Comparison of ENCODE assay signal across 17 cellular contexts in the genomic region with DNA sequence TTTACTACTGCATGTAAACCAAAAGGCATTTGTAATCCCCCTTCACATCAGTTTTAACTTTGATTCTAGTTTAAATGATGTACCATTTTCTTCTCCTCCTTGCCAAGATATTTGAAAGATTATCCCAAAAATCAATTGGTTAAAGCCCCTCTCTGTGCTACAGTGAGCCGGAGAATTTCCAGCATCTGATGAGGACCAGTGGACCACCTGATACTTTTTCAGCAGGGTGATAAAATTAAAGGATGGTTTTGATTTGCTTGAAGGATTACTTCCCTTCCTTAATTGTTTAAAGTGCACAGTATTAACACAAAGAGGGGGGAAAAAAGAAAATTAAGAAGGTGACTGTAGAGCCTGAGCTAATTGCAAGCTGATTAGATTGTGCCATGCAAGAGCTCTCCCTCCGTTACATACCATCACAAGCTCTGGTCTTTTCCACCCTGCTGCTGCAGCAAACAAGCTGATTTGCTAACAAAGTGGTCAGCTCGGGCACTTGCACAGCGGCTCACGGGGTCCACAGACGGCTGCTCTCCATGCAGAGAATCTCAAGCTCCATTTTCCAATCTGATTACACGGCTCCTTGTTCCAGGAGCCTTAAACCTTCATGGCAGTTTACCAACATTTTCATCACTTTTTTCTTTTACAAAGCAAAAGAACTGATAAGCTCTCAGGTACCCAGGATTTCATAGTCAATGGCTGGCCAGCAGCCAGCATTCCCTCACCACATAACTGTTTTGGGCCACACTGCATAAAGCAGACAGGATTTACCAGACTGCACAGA. TPM values are rescaled to one million over a fixed set of nuclear protein-coding genes. Genes with fewer than 3 reads are reported as not detected.
DNase-seq lines count a peak whose midpoint lies in the region; TF ChIP-seq lines count a peak whose summit lies in the region.
"Had no signal": no experiment of that assay in that cellular context is flagged by ENCODE, and none has a peak within 500 bp of the region (broad histone marks: within the 10 kb centered on the region; RNA-seq: fewer than 3 reads in every experiment).

No MANE protein-coding gene starts in this region.

- peak overlapping the region; percentile 3 for H3K4me3 ChIP-seq in neuron (ENCODE audit: low read length)
- H3K4me3 ChIP-seq: ascending aorta, SJSA1 had no signal

- peaks cover 75% of the 10 kb centered on the region for H3K4me1 ChIP-seq in neuron (ENCODE audit: insufficient read depth, low read length)
- H3K4me1 ChIP-seq: SJSA1 had no signal

- no peaks in the 10 kb centered on the region for H3K36me3 Mint-ChIP-seq in Calu3 (ENCODE audit: insufficient read depth, unreplicated experiment)
- H3K36me3 Mint-ChIP-seq: immature natural killer cell; natural killer cell treated with Interleukin-12 subunit alpha and Interleukin-12 subunit beta and Interleukin-15 and Interleukin-18, amount 100 ng/mL, for 72 hours had no signal

- TF ChIP-seq CTCF in Calu3 (IDR thresholded peaks at IDR 0.05; ENCODE audit: unreplicated experiment), result no peak

- CTCF ChIA-PET in Calu3 (lab: Charles Lee), result no interaction called here

- H3K36me3 ChIP-seq in neuron (ENCODE audit: insufficient read depth, low read length), result no peaks in the 10 kb centered on the region
- H3K36me3 ChIP-seq: ascending aorta, SJSA1 had no signal

- H3K27ac Mint-ChIP-seq in Calu3 (ENCODE audit: unreplicated experiment), result no peak overlapping the region
- H3K27ac Mint-ChIP-seq: immature natural killer cell; natural killer cell treated with Interleukin-12 subunit alpha and Interleukin-12 subunit beta and Interleukin-15 and Interleukin-18, amount 100 ng/mL, for 72 hours had no signal

- H3K27me3 Mint-ChIP-seq in Calu3 (ENCODE audit: unreplicated experiment), result no peaks in the 10 kb centered on the region
- H3K27me3 Mint-ChIP-seq: natural killer cell treated with Interleukin-12 subunit alpha and Interleukin-12 subunit beta and Interleukin-15 and Interleukin-18, amount 100 ng/mL, for 72 hours had no signal

- no peaks in the 10 kb centered on the region for H3K27me3 ChIP-seq in neuron (ENCODE audit: insufficient read depth, low read length)
- H3K27me3 ChIP-seq: ascending aorta, SJSA1 had no signal

- peak; percentile 28 for DNase-seq in Calu3
- DNase-seq in NCI-H82 (lab: John Stamatoyannopoulos, UW), result peak; percentile 83
- peak; percentile 75 for DNase-seq in ecto neural progenitor cell (ENCODE audit: low spot score)
- no peak for DNase-seq in HPDE6-E6E7 (ENCODE audit: extremely low spot score)
- DNase-seq in DMS79 (lab: John Stamatoyannopoulos, UW), result no peak
- no peak for DNase-seq in stimulated activated CD4-positive, alpha-beta T cell treated with anti-CD3 and anti-CD28 coated beads, Interleukin-15, amount 100 ng/mL, for 24 hours
- no peak for DNase-seq in NCI-H2107 (lab: John Stamatoyannopoulos, UW)
- DNase-seq: activated gamma-delta T cell treated with Interleukin-2 at 50 U/mL for 16 hours, dermis blood vessel endothelial cell, immature natural killer cell, NCI-H1436, NCI-H446 had no signal

- no peaks in the 10 kb centered on the region for H3K9me3 ChIP-seq in neuron (ENCODE audit: low read length)
- H3K9me3 ChIP-seq: ascending aorta, SJSA1 had no signal

- no TSS peak for BruUV-seq in Calu3 (replicated peaks; lab: Mats Ljungman, UMichigan)

- H3K4me1 Mint-ChIP-seq in Calu3 (ENCODE audit: low read depth, unreplicated experiment), result peaks cover 8% of the 10 kb centered on the region
- H3K4me1 Mint-ChIP-seq: immature natural killer cell had no signal

- intact Hi-C loops in Calu3 (cut with micrococcal nuclease; ENCODE audit: unreplicated experiment), result no loop called here

- H3K9me3 Mint-ChIP-seq in Calu3 (ENCODE audit: low read depth, unreplicated experiment), result no peaks in the 10 kb centered on the region

- no peak overlapping the region for H2AFZ ChIP-seq in neuron (ENCODE audit: low read depth, low read length)

- H3K4me3 Mint-ChIP-seq in Calu3 (ENCODE audit: low read depth, unreplicated experiment), result no peak overlapping the region
- H3K4me3 Mint-ChIP-seq: immature natural killer cell; natural killer cell treated with Interleukin-12 subunit alpha and Interleukin-12 subunit beta and Interleukin-15 and Interleukin-18, amount 100 ng/mL, for 72 hours had no signal

RNA-seq across cellular contexts. Expression of gene FIGN, which starts 22.1 kb away (rescaled TPM):
- total RNA-seq in Calu3 (2022), result 8.4 and 9.1 TPM in 2 replicates
- total RNA-seq: natural killer cell treated with Interleukin-12 subunit alpha and Interleukin-12 subunit beta and Interleukin-15 and Interleukin-18, amount 100 ng/mL, for 72 hours; OCI-LY7 had no signal

Comparison
In these comparisons a context has a peak if more than half of its experiments do, and no peak if none do; other contexts are left out.
1. DNase-seq: peak in Calu3 (single experiment), NCI-H82 (single experiment) and ecto neural progenitor cell (single experiment); none in HPDE6-E6E7 (single experiment), DMS79 (single experiment), stimulated activated CD4-positive, alpha-beta T cell treated with anti-CD3 and anti-CD28 coated beads, Interleukin-15, amount 100 ng/mL, for 24 hours (single experiment) and NCI-H2107 (single experiment).